19 cellular contexts compared by ENCODE assay signal in genomic region chr1:179206817-179207216, GRCh38. TPM values are rescaled to one million over a fixed set of nuclear protein-coding genes. Genes with fewer than 3 reads are reported as not detected.
DNase-seq lines count a peak whose midpoint lies in the region; ATAC-seq and TF ChIP-seq lines count a peak whose summit lies in the region.
"Had no signal": no experiment of that assay in that cellular context is flagged by ENCODE, and none has a peak within 500 bp of the region (broad histone marks: within the 10 kb centered on the region; RNA-seq: fewer than 3 reads in every experiment).

No MANE protein-coding gene starts in this region.

- peak overlapping the region; percentile 12 for H3K4me3 Mint-ChIP-seq in glutamatergic neuron (ENCODE audit: unreplicated experiment)
- H3K4me3 Mint-ChIP-seq: activated CD8-positive, alpha-beta memory T cell treated with anti-CD3 and anti-CD28 coated beads, Interleukin-2, amount 10 ng/mL, durations not matched to agents 7 days and 5 days; stimulated activated effector memory CD8-positive, alpha-beta T cell treated with anti-CD3 and anti-CD28 coated beads, Interleukin-12 subunit alpha, Interleukin-12 subunit beta, amount 100 ng/mL, for 72 hours had no signal

- no peak overlapping the region for H3K4me3 ChIP-seq in skeletal muscle satellite cell (ENCODE audit: low read length)
- H3K4me3 ChIP-seq: BLaER1 treated with 17β-estradiol and CSF1 and Interleukin-3, amounts not matched to agents 10 nM and 100 nM; esophagus squamous epithelium had no signal

- H3K4me1 ChIP-seq in skeletal muscle satellite cell (ENCODE audit: control insufficient read depth, insufficient read depth, low read length): no peaks in the 10 kb centered on the region

- DNase-seq in NCI-H82 (lab: John Stamatoyannopoulos, UW) (peak; percentile 36), NCI-H82 treated with DMSO at 0.1 percent for 48 hours (lab: John Stamatoyannopoulos, UW; ENCODE audit: unreplicated experiment) (no peak), NCI-H446 treated with DMSO at 0.1 percent for 48 hours (lab: John Stamatoyannopoulos, UW) (peak; percentile 77), glutamatergic neuron (no peak), SIG-M5 (lab: John Stamatoyannopoulos, UW) (no peak)
- DNase-seq in activated effector memory CD4-positive, alpha-beta T cell treated with anti-CD3 and anti-CD28 coated beads, Interleukin-2, amount 50 U/mL, for 16 hours: no peak
- DNase-seq: activated CD4-positive, CD25-positive, alpha-beta regulatory T cell treated with anti-CD3 and anti-CD28 coated beads, Interleukin-2, amount 50 U/mL, for 72 hours; activated CD8-positive, alpha-beta memory T cell treated with anti-CD3 and anti-CD28 coated beads, Interleukin-2, amount 10 ng/mL, durations not matched to agents 7 days and 5 days; central memory CD4-positive, alpha-beta T cell; effector CD8-positive, alpha-beta T cell; esophagus squamous epithelium; hippocampal formation; NCI-H1417 treated with DMSO at 0.1 percent for 48 hours; stimulated activated CD4-positive, alpha-beta T cell treated with anti-CD3 and anti-CD28 coated beads, Interleukin-15, amount 100 ng/mL, for 24 hours; T1000 had no signal

- no peaks in the 10 kb centered on the region for H3K27me3 ChIP-seq in skeletal muscle satellite cell (ENCODE audit: control insufficient read depth, insufficient read depth, low read length)
- H3K27me3 ChIP-seq: BLaER1 treated with 17β-estradiol and CSF1 and Interleukin-3, amounts not matched to agents 10 nM and 100 nM; esophagus squamous epithelium had no signal

- TF ChIP-seq CTCF in glutamatergic neuron (IDR thresholded peaks at IDR 0.05; ENCODE audit: partially characterized antibody, unreplicated experiment): no peak

- no peaks in the 10 kb centered on the region for H3K36me3 ChIP-seq in skeletal muscle satellite cell (ENCODE audit: insufficient read depth, low read length)
- H3K36me3 ChIP-seq: esophagus squamous epithelium had no signal

- peaks cover 27% of the 10 kb centered on the region for H3K4me1 Mint-ChIP-seq in glutamatergic neuron (ENCODE audit: low read depth, unreplicated experiment)

- H3K9me3 ChIP-seq in skeletal muscle satellite cell (replicated peaks; ENCODE audit: low read length): no peaks in the 10 kb centered on the region
- H3K9me3 ChIP-seq: BLaER1 treated with 17β-estradiol and CSF1 and Interleukin-3, amounts not matched to agents 10 nM and 100 nM; esophagus squamous epithelium had no signal

- no peaks in the 10 kb centered on the region for H3K36me3 Mint-ChIP-seq in glutamatergic neuron (ENCODE audit: unreplicated experiment)
- H3K36me3 Mint-ChIP-seq: stimulated activated effector memory CD8-positive, alpha-beta T cell treated with anti-CD3 and anti-CD28 coated beads, Interleukin-12 subunit alpha, Interleukin-12 subunit beta, amount 100 ng/mL, for 72 hours had no signal

- H3K4me2 ChIP-seq in skeletal muscle satellite cell (ENCODE audit: low read length): peak overlapping the region; percentile 53
- H3K4me2 ChIP-seq: BLaER1 treated with 17β-estradiol and CSF1 and Interleukin-3, amounts not matched to agents 10 nM and 100 nM had no signal

- peaks cover 3% of the 10 kb centered on the region for H3K27me3 Mint-ChIP-seq in glutamatergic neuron (ENCODE audit: unreplicated experiment)
- H3K27me3 Mint-ChIP-seq: activated CD8-positive, alpha-beta memory T cell treated with anti-CD3 and anti-CD28 coated beads, Interleukin-2, amount 10 ng/mL, durations not matched to agents 7 days and 5 days had no signal

- no peak for ATAC-seq in GM18502 (IDR thresholded peaks at IDR 0.05; ENCODE audit: poor library complexity, unreplicated experiment)
- ATAC-seq: activated CD8-positive, alpha-beta memory T cell treated with anti-CD3 and anti-CD28 coated beads, Interleukin-2, amount 10 ng/mL, durations not matched to agents 7 days and 5 days; stimulated activated effector memory CD8-positive, alpha-beta T cell treated with anti-CD3 and anti-CD28 coated beads, Interleukin-12 subunit alpha, Interleukin-12 subunit beta, amount 100 ng/mL, for 72 hours had no signal

- no peak overlapping the region for H3K9ac ChIP-seq in skeletal muscle satellite cell (ENCODE audit: low read depth, low read length)
- H3K9ac ChIP-seq: BLaER1 treated with 17β-estradiol and CSF1 and Interleukin-3, amounts not matched to agents 10 nM and 100 nM had no signal

- H3K27ac Mint-ChIP-seq in glutamatergic neuron (ENCODE audit: unreplicated experiment): peak overlapping the region; percentile 72
- H3K27ac Mint-ChIP-seq: activated CD8-positive, alpha-beta memory T cell treated with anti-CD3 and anti-CD28 coated beads, Interleukin-2, amount 10 ng/mL, durations not matched to agents 7 days and 5 days; stimulated activated effector memory CD8-positive, alpha-beta T cell treated with anti-CD3 and anti-CD28 coated beads, Interleukin-12 subunit alpha, Interleukin-12 subunit beta, amount 100 ng/mL, for 72 hours had no signal

- no peaks in the 10 kb centered on the region for H3K9me3 Mint-ChIP-seq in glutamatergic neuron (ENCODE audit: unreplicated experiment)

RNA-seq across cellular contexts. Expression of gene ABL2, which starts 22.7 kb away (rescaled TPM):
- total RNA-seq in glutamatergic neuron (ENCODE audit: unreplicated experiment): 24.7 TPM
- 60.1 and 73.8 TPM in 2 replicates for total RNA-seq in skeletal muscle satellite cell (2012; rRNA removed)

Comparison
In these comparisons a context has a peak if more than half of its experiments do, and no peak if none do; other contexts are left out.
1. DNase-seq: peak in NCI-H82 (single experiment) and NCI-H446 treated with DMSO at 0.1 percent for 48 hours (single experiment); none in NCI-H82 treated with DMSO at 0.1 percent for 48 hours (single experiment), glutamatergic neuron (single experiment), SIG-M5 (single experiment) and activated effector memory CD4-positive, alpha-beta T cell treated with anti-CD3 and anti-CD28 coated beads, Interleukin-2, amount 50 U/mL, for 16 hours (single experiment).